In the genomic region with DNA sequence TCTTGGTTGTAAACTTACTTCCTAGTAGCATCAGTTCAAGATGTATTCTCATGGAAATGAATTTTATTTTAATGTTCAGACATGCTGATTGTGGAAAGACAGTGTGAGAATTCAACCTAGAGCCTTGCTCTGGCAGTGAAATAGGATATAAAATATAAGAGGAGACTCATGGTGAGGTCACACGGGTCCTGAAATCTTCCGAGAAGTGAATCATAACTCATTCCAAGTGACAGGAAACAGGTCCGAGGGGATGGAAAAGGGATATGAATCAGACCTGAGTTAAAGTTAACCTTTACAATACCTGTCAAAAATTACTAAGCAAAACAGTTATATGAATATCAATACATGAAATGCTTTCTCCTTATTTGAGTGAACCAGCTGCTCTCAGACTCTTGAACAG, we compare ENCODE assay signal across 15 cellular contexts.
A peak's percentile ranks its signal among the peaks of the same experiment; 100 is the strongest.
DNase-seq lines count a peak whose midpoint lies in the region; ATAC-seq and TF ChIP-seq lines count a peak whose summit lies in the region.
"Had no signal": no experiment of that assay in that cellular context is flagged by ENCODE, and none has a peak within 500 bp of the region (broad histone marks: within the 10 kb centered on the region; RNA-seq: fewer than 3 reads in every experiment).

No MANE protein-coding gene starts in this region.

- no peak for ATAC-seq in HG03432 (IDR thresholded peaks at IDR 0.05; ENCODE audit: unreplicated experiment)
- no peak for ATAC-seq in HG02610 (IDR thresholded peaks at IDR 0.05; ENCODE audit: unreplicated experiment)
- ATAC-seq: heart left ventricle had no signal

- H3K27me3 ChIP-seq in BJ (ENCODE audit: control insufficient read depth, insufficient read depth, low read length) = no peaks in the 10 kb centered on the region
- H3K27me3 ChIP-seq: BE2C, heart left ventricle, uterus had no signal

- H3K36me3 ChIP-seq in BJ (ENCODE audit: control insufficient read depth, insufficient read depth, low read length) = no peaks in the 10 kb centered on the region
- H3K36me3 ChIP-seq: BE2C, heart left ventricle, uterus had no signal

- DNase-seq in BJ (ENCODE audit: low read depth) (peak; percentile 16), NCI-H69 (lab: John Stamatoyannopoulos, UW) (peak; percentile 8), cardiac fibroblast (ENCODE audit: low read depth in 2 of 2) (peak; percentile 35 to 85), lung microvascular endothelial cell (ENCODE audit: low read depth in 2 of 2) (peak; percentile 37 to 74)
- no peak for DNase-seq in stimulated activated CD4-positive, alpha-beta T cell treated with anti-CD3 and anti-CD28 coated beads, Interleukin-4, amount 100 ng/mL, for 24 hours
- no peak for DNase-seq in activated T-cell treated with anti-CD3 and anti-CD28 coated beads, Interleukin-2, amount 50 U/mL, for 1 hour
- DNase-seq: BE2C; H7; heart left ventricle; NCI-H1105; NCI-H510A treated with DMSO at 0.1 percent for 48 hours; stimulated activated CD4-positive, alpha-beta T cell treated with anti-CD3 and anti-CD28 coated beads, Interleukin-1b, Interleukin-23, amount 100 ng/mL, for 48 hours; uterus had no signal

- POLR2A ChIA-PET in BJ (lab: Charles Lee) = no interaction called here

- no peak for TF ChIP-seq CTCF in BJ (IDR thresholded peaks at IDR 0.05; ENCODE audit: insufficient read depth, low read depth, low read length)
- TF ChIP-seq CTCF in cardiac fibroblast (IDR thresholded peaks at IDR 0.05; ENCODE audit: low read depth, low read length) = no peak

- H3K4me3 ChIP-seq in BJ (ENCODE audit: low read depth, low read length) (no peak overlapping the region), cardiac fibroblast (replicated peaks in 1 of 2; ENCODE audit: low read depth in 2 of 2, low read length in 2 of 2) (no peak overlapping the region)
- H3K4me3 ChIP-seq: heart left ventricle, uterus had no signal

- CTCF ChIA-PET in BJ (lab: Yijun Ruan, JAX) = interaction anchor here (1.2 kb wide), 1 partner anchor 9 kb away, joined by 4 read pairs; no protein-coding TSS in a partner anchor

Comparison
In these comparisons a context has a peak if more than half of its experiments do, and no peak if none do; other contexts are left out.
1. DNase-seq: peak in BJ (single experiment), NCI-H69 (single experiment), cardiac fibroblast (2 of 2) and lung microvascular endothelial cell (2 of 2); none in stimulated activated CD4-positive, alpha-beta T cell treated with anti-CD3 and anti-CD28 coated beads, Interleukin-4, amount 100 ng/mL, for 24 hours (single experiment) and activated T-cell treated with anti-CD3 and anti-CD28 coated beads, Interleukin-2, amount 50 U/mL, for 1 hour (single experiment).